Comparison of ENCODE assay signal across 8 cellular contexts in genomic region chr6:116101790-116102189, GRCh38. TPM values are rescaled to one million over a fixed set of nuclear protein-coding genes. Genes with fewer than 3 reads are reported as not detected.
DNase-seq lines count a peak whose midpoint lies in the region; ATAC-seq and TF ChIP-seq lines count a peak whose summit lies in the region.

No MANE protein-coding gene starts in this region.

- peak overlapping the region; percentile 94 to 95 for H3K27ac ChIP-seq in right atrium auricular region
- H3K27ac ChIP-seq in brain microvascular endothelial cell: no peak overlapping the region

- TF ChIP-seq CTCF in right atrium auricular region (IDR thresholded peaks at IDR 0.05) (no peak), brain microvascular endothelial cell (IDR thresholded peaks at IDR 0.05; ENCODE audit: low read depth, low read length, missing control alignments) (no peak), mesothelial cell of epicardium (IDR thresholded peaks at IDR 0.05; ENCODE audit: unreplicated experiment) (no peak)

- peak overlapping the region; percentile 94 for H3K27ac Mint-ChIP-seq in mesothelial cell of epicardium

- H3K4me3 Mint-ChIP-seq in mesothelial cell of epicardium: peak overlapping the region; percentile 92

- in situ Hi-C loops in brain microvascular endothelial cell (cut with HindIII; ENCODE audit: low pct_ligation_motif_present, low sequenced_read_pairs): no loop called here

- H3K36me3 ChIP-seq in right atrium auricular region (no peaks in the 10 kb centered on the region), brain microvascular endothelial cell (replicated peaks) (no peaks in the 10 kb centered on the region)

- H3K4me1 Mint-ChIP-seq in mesothelial cell of epicardium: peaks cover 49% of the 10 kb centered on the region

- peaks cover 0 to 46% of the 10 kb centered on the region in 2 donors for H3K4me1 ChIP-seq in right atrium auricular region

- peaks cover 4% of the 10 kb centered on the region for H3K36me3 Mint-ChIP-seq in mesothelial cell of epicardium

- H3K27me3 ChIP-seq in right atrium auricular region (no peaks in the 10 kb centered on the region), brain microvascular endothelial cell (replicated peaks) (no peaks in the 10 kb centered on the region)

- peaks cover under 1% of the 10 kb centered on the region for H3K9me3 Mint-ChIP-seq in mesothelial cell of epicardium

- DNase-seq in right atrium auricular region (ENCODE audit: low spot score) (no peak), Right ventricle myocardium inferior (ENCODE audit: missing footprints) (no peak), brain microvascular endothelial cell (no peak), mesothelial cell of epicardium (ENCODE audit: low spot score in 2 of 2, unreplicated experiment in 2 of 2) (no peak), KG1 (lab: John Stamatoyannopoulos, UW) (no peak), hypothalamus (lab: John Stamatoyannopoulos, UW) (no peak), NCI-H2171 treated with DMSO at 0.1 percent for 48 hours (lab: John Stamatoyannopoulos, UW) (no peak)

- H3K9me3 ChIP-seq in right atrium auricular region: no peaks in the 10 kb centered on the region

- intact Hi-C loops in Right ventricle myocardium inferior (cut with DNase I): loop anchor here (2.0 to 10.0 kb wide), 2 partner anchors 93 to 113 kb away; no protein-coding TSS in a partner anchor

- no peaks in the 10 kb centered on the region for H3K27me3 Mint-ChIP-seq in mesothelial cell of epicardium (ENCODE audit: low read depth)

- H3K4me3 ChIP-seq in right atrium auricular region: peak overlapping the region; percentile 70 to 75
- H3K4me3 ChIP-seq in brain microvascular endothelial cell (ENCODE audit: low read depth, low read length): peak overlapping the region; percentile 84

- no peak for ATAC-seq in Right ventricle myocardium inferior
- ATAC-seq in GM19452 (IDR thresholded peaks at IDR 0.05; ENCODE audit: unreplicated experiment): no peak

RNA-seq across cellular contexts. Expression of gene NT5DC1, which starts 1.1 kb away (rescaled TPM):
- total RNA-seq in right atrium auricular region (10 to 100 TPM; 11.2 to 22.6 TPM), Right ventricle myocardium inferior (49.9 TPM), mesothelial cell of epicardium (30.8 to 34.5 TPM (median 33.4 TPM) in 3 replicates)

RNA-seq across cellular contexts. Expression of gene COL10A1, which starts 24.1 kb away (rescaled TPM):
- total RNA-seq in right atrium auricular region (not detected), Right ventricle myocardium inferior (not detected), mesothelial cell of epicardium (not detected in 3 replicates)

RNA-seq across cellular contexts. Expression of gene FRK, which starts 41.1 kb away (rescaled TPM):
- total RNA-seq in right atrium auricular region (1 to 10 TPM; 2.7 to 6.3 TPM), Right ventricle myocardium inferior (7.3 TPM), mesothelial cell of epicardium (4.9 to 5.2 TPM (median 5.1 TPM) in 3 replicates)
